32 cellular contexts compared by ENCODE assay signal in the genomic region with DNA sequence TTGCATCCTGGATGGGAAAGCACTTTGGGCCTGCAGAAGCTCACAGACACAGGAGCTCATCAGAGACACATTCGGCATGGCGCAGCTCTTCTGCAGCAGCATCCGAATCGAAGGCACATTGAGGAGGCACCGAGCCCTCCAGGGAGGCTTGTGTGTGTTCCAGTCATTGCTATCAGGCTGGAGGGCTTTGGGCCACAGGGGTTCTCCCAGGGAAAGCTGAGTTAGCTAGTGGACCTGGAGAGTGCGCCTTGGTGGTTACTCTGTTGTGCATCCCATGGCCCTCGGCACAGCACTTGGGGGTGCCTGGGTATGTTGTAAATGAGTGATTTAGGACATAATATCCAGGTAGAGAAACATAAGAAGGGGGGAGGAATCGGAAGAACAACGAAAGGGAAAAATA.
DNase-seq lines count a peak whose midpoint lies in the region; ATAC-seq, FAIRE-seq and TF ChIP-seq lines count a peak whose summit lies in the region.
"Had no signal": no experiment of that assay in that cellular context is flagged by ENCODE, and none has a peak within 500 bp of the region (broad histone marks: within the 10 kb centered on the region; RNA-seq: fewer than 3 reads in every experiment).

No MANE protein-coding gene starts in this region.

- no peak overlapping the region for H3K4me3 Mint-ChIP-seq in osteocyte (ENCODE audit: unreplicated experiment)
- H3K4me3 Mint-ChIP-seq: B cell; CD14-positive monocyte; CD4-positive, alpha-beta memory T cell; CD4-positive, alpha-beta T cell; CD4-positive, CD25-positive, alpha-beta regulatory T cell; CD8-positive, alpha-beta memory T cell; CD8-positive, alpha-beta T cell had no signal

- FAIRE-seq in A549 (lab: Jason Lieb, UNC) = no peak
- FAIRE-seq: A204.1, D721Med had no signal

- CTCF ChIA-PET in A549 (lab: Yijun Ruan, JAX) = interaction anchor here (0.8 to 1.1 kb wide), 2 partner anchors 9 to 17 kb away, joined by 3 to 4 read pairs; no protein-coding TSS in a partner anchor

- WGBS in A549 (ENCODE audit: missing lambda C conversion rate) = 41% methylated on average over 9 of the region's 9 CpGs
- WGBS in esophagus muscularis mucosa = 93% methylated on average over 7 of the region's 9 CpGs

- no peak for TF ChIP-seq EP300 in A549 (IDR thresholded peaks at IDR 0.05)
- TF ChIP-seq EP300 in esophagus muscularis mucosa (IDR thresholded peaks at IDR 0.05) = no peak

- TF ChIP-seq POLR2A in A549 (IDR thresholded peaks at IDR 0.05; ENCODE audit: low read length) (peak; percentile 6; the same call in 1 of the 2 replicates), esophagus muscularis mucosa (IDR thresholded peaks at IDR 0.05; ENCODE audit: low read depth) (no peak)

- H3K4me3 ChIP-seq in A549 (no peak overlapping the region), esophagus muscularis mucosa (no peak overlapping the region)
- H3K4me3 ChIP-seq: BLaER1; BLaER1 treated with 17β-estradiol and CSF1 and Interleukin-3, amounts not matched to agents 10 nM and 100 nM had no signal

- no peaks in the 10 kb centered on the region for H3K27me3 Mint-ChIP-seq in osteocyte (ENCODE audit: unreplicated experiment)
- H3K27me3 Mint-ChIP-seq: CD4-positive, CD25-positive, alpha-beta regulatory T cell had no signal

- DNase-seq in A549 (ENCODE audit: low read depth in 1 of 2, low spot score in 1 of 2) (no peak), esophagus muscularis mucosa (ENCODE audit: extremely low spot score) (peak; percentile 92), osteocyte (ENCODE audit: extremely low spot score, unreplicated experiment) (no peak), kidney glomerular epithelial cell (lab: John Stamatoyannopoulos, UW) (no peak)
- DNase-seq: 8988T; ACHN; AML-193; BE2C; C1 segment of cervical spinal cord; Caco-2; Calu3; CD4-positive, alpha-beta memory T cell; CD4-positive, alpha-beta T cell; CD4-positive, CD25-positive, alpha-beta regulatory T cell; CD8-positive, alpha-beta memory T cell; CD8-positive, alpha-beta T cell; COR-L47; DMS 273 treated with DMSO at 0.1 percent for 48 hours; DMS153; DMS53; DMS79; DMS79 treated with DMSO at 0.1 percent for 48 hours; DND-41; EL had no signal

- no peak for ATAC-seq in A549
- ATAC-seq: CD8-positive, alpha-beta T cell had no signal

- H3K9me3 Mint-ChIP-seq in osteocyte (ENCODE audit: unreplicated experiment) = peaks cover 9% of the 10 kb centered on the region
- H3K9me3 Mint-ChIP-seq: CD4-positive, alpha-beta T cell had no signal

- H3K4me1 ChIP-seq in A549 = no peaks in the 10 kb centered on the region
- no peaks in the 10 kb centered on the region for H3K4me1 ChIP-seq in esophagus muscularis mucosa
- H3K4me1 ChIP-seq: BE2C; BLaER1; BLaER1 treated with 17β-estradiol and CSF1 and Interleukin-3, amounts not matched to agents 10 nM and 100 nM; Caco-2 had no signal

- H3K36me3 Mint-ChIP-seq in osteocyte (ENCODE audit: unreplicated experiment) = no peaks in the 10 kb centered on the region
- H3K36me3 Mint-ChIP-seq: CD14-positive monocyte; CD4-positive, alpha-beta memory T cell; CD4-positive, CD25-positive, alpha-beta regulatory T cell; CD8-positive, alpha-beta memory T cell; CD8-positive, alpha-beta T cell had no signal

- POLR2A ChIA-PET in A549 (lab: Yijun Ruan, JAX) = no interaction called here

- intact Hi-C loops in esophagus muscularis mucosa (cut with DNase I) = no loop called here

- no peaks in the 10 kb centered on the region for H3K9me3 ChIP-seq in A549
- no peaks in the 10 kb centered on the region for H3K9me3 ChIP-seq in esophagus muscularis mucosa
- H3K9me3 ChIP-seq: BE2C; BLaER1; BLaER1 treated with 17β-estradiol and CSF1 and Interleukin-3, amounts not matched to agents 10 nM and 100 nM; Caco-2 had no signal

- no peaks in the 10 kb centered on the region for H3K4me1 Mint-ChIP-seq in osteocyte (ENCODE audit: unreplicated experiment)
- H3K4me1 Mint-ChIP-seq: B cell; CD14-positive monocyte; CD4-positive, alpha-beta memory T cell; CD4-positive, CD25-positive, alpha-beta regulatory T cell; CD8-positive, alpha-beta memory T cell had no signal

- H3K27ac Mint-ChIP-seq in osteocyte (ENCODE audit: unreplicated experiment) = no peak overlapping the region
- H3K27ac Mint-ChIP-seq: B cell; CD14-positive monocyte; CD4-positive, alpha-beta memory T cell; CD4-positive, alpha-beta T cell; CD8-positive, alpha-beta memory T cell; CD8-positive, alpha-beta T cell had no signal

- TF ChIP-seq RAD21 in A549 (conservative IDR thresholded peaks at IDR 0.05 in 1 of 2, IDR thresholded peaks at IDR 0.05 in 1 of 2) = no peak

- peaks cover 0 to 23% (median 0%) of the 10 kb centered on the region in 4 donors for H3K27me3 ChIP-seq in esophagus muscularis mucosa
- H3K27me3 ChIP-seq: BLaER1; BLaER1 treated with 17β-estradiol and CSF1 and Interleukin-3, amounts not matched to agents 10 nM and 100 nM had no signal

- H3K27ac ChIP-seq in A549 (no peak overlapping the region), esophagus muscularis mucosa (replicated peaks in 1 of 4) (no peak overlapping the region)
- H3K27ac ChIP-seq: 22Rv1; BLaER1; BLaER1 treated with 17β-estradiol and CSF1 and Interleukin-3, amounts not matched to agents 10 nM and 100 nM; C4-2B had no signal

- no peaks in the 10 kb centered on the region for H3K36me3 ChIP-seq in esophagus muscularis mucosa
- H3K36me3 ChIP-seq: BE2C; BLaER1; BLaER1 treated with 17β-estradiol and CSF1 and Interleukin-3, amounts not matched to agents 10 nM and 100 nM had no signal

- TF ChIP-seq CTCF in A549 (IDR thresholded peaks at IDR 0.05) (no peak), esophagus muscularis mucosa (IDR thresholded peaks at IDR 0.05) (no peak), osteocyte (IDR thresholded peaks at IDR 0.05) (no peak)

- no peak overlapping the region for H3K4me2 ChIP-seq in A549
- H3K4me2 ChIP-seq: BLaER1; BLaER1 treated with 17β-estradiol and CSF1 and Interleukin-3, amounts not matched to agents 10 nM and 100 nM had no signal

TF ChIP-seq in A549, 52 proteins besides CTCF, POLR2A, EP300 and RAD21:
- no peak for TF ChIP-seq CHD2 (IDR thresholded peaks at IDR 0.05; ENCODE audit: low read length, partially characterized antibody)
- TF ChIP-seq NFE2L2 (conservative IDR thresholded peaks at IDR 0.05; ENCODE audit: low read length) = no peak
- no peak for TF ChIP-seq GATA3 (IDR thresholded peaks at IDR 0.05; ENCODE audit: borderline replicate concordance)
- TF ChIP-seq POLR2AphosphoS2 (conservative IDR thresholded peaks at IDR 0.05; ENCODE audit: low read length) = no peak
- no peak for TF ChIP-seq HDAC2 (IDR thresholded peaks at IDR 0.05)
- TF ChIP-seq BCL3 (IDR thresholded peaks at IDR 0.05) = no peak
TF ChIP-seq in A549: peak in this region for 0.
